21 cellular contexts compared by ENCODE assay signal in the genomic region with DNA sequence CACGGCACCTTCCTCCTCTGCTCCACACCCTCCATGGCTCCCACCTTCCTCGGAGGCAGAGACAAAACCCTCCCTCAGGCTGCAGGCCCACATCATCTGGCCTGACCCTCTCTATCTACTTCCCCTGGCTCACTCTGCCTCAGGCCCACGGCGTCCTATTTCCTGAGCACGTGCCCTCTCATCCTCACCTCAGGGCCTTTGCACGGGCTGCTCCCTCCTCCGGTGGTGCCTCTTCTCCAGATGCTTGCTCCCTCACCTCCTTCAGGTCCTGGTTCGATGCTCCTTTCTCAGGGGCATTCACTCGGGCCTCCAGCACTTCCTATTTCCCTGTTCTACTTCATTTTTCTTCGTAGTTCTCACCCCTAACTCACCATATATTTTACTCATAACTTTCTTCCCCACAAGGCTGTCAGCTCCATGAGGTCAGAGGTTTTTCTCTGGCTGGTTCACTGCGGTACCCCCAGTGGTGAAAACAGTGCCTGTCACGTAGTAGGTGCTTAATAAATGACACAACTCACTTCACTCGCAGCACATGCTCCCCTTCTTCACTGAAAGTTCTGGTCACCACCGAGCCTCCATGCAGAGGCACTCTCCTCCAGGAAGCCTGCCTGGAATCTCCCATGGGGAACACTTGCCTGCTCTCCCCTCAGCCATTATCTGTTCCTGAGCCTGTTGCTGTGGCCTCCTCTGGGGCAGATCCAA.
DNase-seq lines count a peak whose midpoint lies in the region; ATAC-seq, FAIRE-seq and TF ChIP-seq lines count a peak whose summit lies in the region.
"Had no signal": no experiment of that assay in that cellular context is flagged by ENCODE, and none has a peak within 500 bp of the region (broad histone marks: within the 10 kb centered on the region; RNA-seq: fewer than 3 reads in every experiment).

No MANE protein-coding gene starts in this region.

- H2BK120ac ChIP-seq in H1 (replicated peaks; ENCODE audit: low read depth, low read length), result no peak overlapping the region
- peak overlapping the region; percentile 6 for H2BK120ac ChIP-seq in neuronal stem cell (ENCODE audit: low read depth, low read length)
- no peak overlapping the region for H2BK120ac ChIP-seq in mesendoderm (ENCODE audit: low read depth, low read length)

- intact Hi-C loops in dorsolateral prefrontal cortex (cut with DNase I) (no loop called here), Calu3 (cut with micrococcal nuclease; ENCODE audit: unreplicated experiment) (no loop called here)

- H2BK12ac ChIP-seq in H1 (ENCODE audit: low read depth, low read length), result no peak overlapping the region
- H2BK12ac ChIP-seq in neuronal stem cell (ENCODE audit: low read length), result no peak overlapping the region

- H3K79me2 ChIP-seq in H1 (ENCODE audit: control insufficient read depth in 1 of 2, insufficient read depth in 2 of 2, low read length in 2 of 2) (no peaks in the 10 kb centered on the region), mesendoderm (ENCODE audit: control insufficient read depth, insufficient read depth, low read length) (no peaks in the 10 kb centered on the region)

- no peak overlapping the region for H3K4me3 ChIP-seq in H1 (ENCODE audit: extremely low read depth in 1 of 4, insufficient read depth in 2 of 4, low read depth in 3 of 4, low read length in 4 of 4)
- H3K4me3 ChIP-seq in neuronal stem cell (ENCODE audit: low read length in 2 of 2), result no peak overlapping the region
- H3K4me3 ChIP-seq in mesendoderm (ENCODE audit: low read length), result no peak overlapping the region
- H3K4me3 ChIP-seq in dorsolateral prefrontal cortex, result no peak overlapping the region

- CTCF ChIA-PET in HEK293T (lab: Yijun Ruan, JAX), result no interaction called here
- CTCF ChIA-PET in WTC11 (lab: Charles Lee), result no interaction called here
- CTCF ChIA-PET in H1 (lab: Charles Lee; ENCODE audit: partially characterized antibody), result interaction anchor here (0.7 kb wide), 1 partner anchor 11 kb away, joined by 3 read pairs; no protein-coding TSS in a partner anchor
- CTCF ChIA-PET in Calu3 (lab: Charles Lee), result no interaction called here

- 0 out of 2 replicates have a peak, but pooled peaks cover 2% of the 10 kb centered on the region for H3K23me2 ChIP-seq in H1 (ENCODE audit: low read depth, low read length)

- DNase-seq in HEK293T (ENCODE audit: extremely low spot score) (peak; percentile 2), WTC11 (ENCODE audit: low spot score) (no peak), H1 (ENCODE audit: low read depth in 1 of 2, low spot score in 2 of 2) (no peak), neuronal stem cell (ENCODE audit: low spot score) (no peak), NCI-H2107 treated with DMSO at 0.1 percent for 48 hours (lab: John Stamatoyannopoulos, UW; ENCODE audit: unreplicated experiment) (no peak), mesendoderm (no peak), dorsolateral prefrontal cortex (no peak), Calu3 (no peak)
- DNase-seq: BE2C; C1 segment of cervical spinal cord; CD4-positive, CD25-positive, alpha-beta regulatory T cell; CD8-positive, alpha-beta memory T cell; DMS153; DMS79; GDM1; HCEC 1CT; Karpas-422; KBM-7 had no signal

- peaks cover 3% of the 10 kb centered on the region; the same call in 1 of the 2 replicates for H3K36me3 Mint-ChIP-seq in WTC11
- H3K36me3 Mint-ChIP-seq in Calu3 (ENCODE audit: insufficient read depth, unreplicated experiment), result no peaks in the 10 kb centered on the region
- H3K36me3 Mint-ChIP-seq: CD4-positive, CD25-positive, alpha-beta regulatory T cell had no signal

- H4K8ac ChIP-seq in H1 (ENCODE audit: extremely low read depth, insufficient read depth, low read length) (no peak overlapping the region), neuronal stem cell (ENCODE audit: low read depth, low read length) (peak overlapping the region; percentile 68), mesendoderm (ENCODE audit: low read depth, low read length) (no peak overlapping the region)

- H4K20me1 ChIP-seq in H1 (replicated peaks in 1 of 2; ENCODE audit: control insufficient read depth in 1 of 2, insufficient read depth in 2 of 2, low read length in 2 of 2), result peaks cover 0 to 2% of the 10 kb centered on the region in 2 experiments

- no peak for ATAC-seq in WTC11

- H3K4me2 ChIP-seq in H1 (ENCODE audit: insufficient read depth in 1 of 2, low read depth in 2 of 2, low read length in 2 of 2) (no peak overlapping the region), neuronal stem cell (ENCODE audit: insufficient read depth, low read length, poor library complexity, severe bottlenecking) (no peak overlapping the region), mesendoderm (ENCODE audit: low read length) (no peak overlapping the region)

- no peak overlapping the region for H4K5ac ChIP-seq in H1 (ENCODE audit: insufficient read length, low read depth, low read length)
- no peak overlapping the region for H4K5ac ChIP-seq in mesendoderm (ENCODE audit: low read length)

- 0 out of 7 replicates have a peak overlapping the region, but pooled peaks of 1 of the 4 experiments have one; percentile 11 for H3K9ac ChIP-seq in H1 (replicated peaks in 1 of 4; ENCODE audit: extremely low read depth in 1 of 4, low read depth in 3 of 4, low read length in 3 of 4)
- no peak overlapping the region for H3K9ac ChIP-seq in neuronal stem cell (ENCODE audit: low read depth, low read length, poor library complexity)
- no peak overlapping the region for H3K9ac ChIP-seq in mesendoderm (ENCODE audit: low read length)

- no peak for FAIRE-seq in H1 (lab: Jason Lieb, UNC)
- FAIRE-seq: D721Med, GM19239, H54 had no signal

- H2BK15ac ChIP-seq in H1 (ENCODE audit: low read length), result no peak overlapping the region
- H2BK15ac ChIP-seq in neuronal stem cell (ENCODE audit: low read length), result no peak overlapping the region
- no peak overlapping the region for H2BK15ac ChIP-seq in mesendoderm (replicated peaks; ENCODE audit: low read depth)

- peaks cover 4% of the 10 kb centered on the region for H3K9me3 Mint-ChIP-seq in WTC11
- H3K9me3 Mint-ChIP-seq in Calu3 (ENCODE audit: low read depth, unreplicated experiment), result no peaks in the 10 kb centered on the region

- H3K36me3 ChIP-seq in H1 (ENCODE audit: control insufficient read depth in 2 of 4, insufficient read depth in 4 of 4, low read length in 3 of 4), result no peaks in the 10 kb centered on the region
- no peaks in the 10 kb centered on the region for H3K36me3 ChIP-seq in neuronal stem cell (replicated peaks in 1 of 2; ENCODE audit: control insufficient read depth in 2 of 2, insufficient read depth in 2 of 2, low read length in 2 of 2)
- no peaks in the 10 kb centered on the region for H3K36me3 ChIP-seq in mesendoderm (ENCODE audit: control insufficient read depth, insufficient read depth, low read length)
- H3K36me3 ChIP-seq: BE2C had no signal

- H3K27ac Mint-ChIP-seq in WTC11, result no peak overlapping the region
- H3K27ac Mint-ChIP-seq in Calu3 (ENCODE audit: unreplicated experiment), result no peak overlapping the region
- H3K27ac Mint-ChIP-seq: CD8-positive, alpha-beta memory T cell had no signal

- TF ChIP-seq POLR2A in H1 (IDR thresholded peaks at IDR 0.05; ENCODE audit: control extremely low read depth in 1 of 2, low read depth in 2 of 2, low read length in 2 of 2), result no peak

- H3K27ac ChIP-seq in H1 (ENCODE audit: low read depth, low read length), result no peak overlapping the region
- H3K27ac ChIP-seq in neuronal stem cell (replicated peaks; ENCODE audit: low read length), result no peak overlapping the region
- no peak overlapping the region for H3K27ac ChIP-seq in mesendoderm (ENCODE audit: low read depth, low read length)
- H3K27ac ChIP-seq in dorsolateral prefrontal cortex, result no peak overlapping the region

- H2BK20ac ChIP-seq in H1 (ENCODE audit: low read length), result no peak overlapping the region

- no peaks in the 10 kb centered on the region; the same call in 1 of the 2 replicates for H3K27me3 Mint-ChIP-seq in WTC11 (ENCODE audit: low read depth)
- peaks cover 36% of the 10 kb centered on the region for H3K27me3 Mint-ChIP-seq in Calu3 (ENCODE audit: unreplicated experiment)

- TF ChIP-seq CTCF in WTC11 (IDR thresholded peaks at IDR 0.05), result no peak
- no peak for TF ChIP-seq CTCF in H1 (IDR thresholded peaks at IDR 0.05; ENCODE audit: control extremely low read depth in 1 of 3, insufficient read depth in 1 of 3, low read depth in 1 of 3, low read length in 3 of 3)
- no peak for TF ChIP-seq CTCF in dorsolateral prefrontal cortex (IDR thresholded peaks at IDR 0.05 in 54 of 56, conservative IDR thresholded peaks at IDR 0.05 in 2 of 56; ENCODE audit: low read depth in 1 of 56, partially characterized antibody in 56 of 56)
- TF ChIP-seq CTCF in Calu3 (IDR thresholded peaks at IDR 0.05; ENCODE audit: unreplicated experiment), result no peak

- no peaks in the 10 kb centered on the region for H3K27me3 ChIP-seq in H1 (replicated peaks in 1 of 4; ENCODE audit: control insufficient read depth in 3 of 4, extremely low read depth in 1 of 4, insufficient read depth in 3 of 4, low read length in 3 of 4)
- H3K27me3 ChIP-seq in neuronal stem cell (ENCODE audit: control insufficient read depth in 3 of 3, insufficient read depth in 3 of 3, low read depth in 1 of 3, low read length in 3 of 3), result peaks cover 0 to 13% (median 0%) of the 10 kb centered on the region in 3 experiments
- H3K27me3 ChIP-seq in mesendoderm (ENCODE audit: insufficient read depth, low read length, poor library complexity), result no peaks in the 10 kb centered on the region
- no peaks in the 10 kb centered on the region for H3K27me3 ChIP-seq in dorsolateral prefrontal cortex
- H3K27me3 ChIP-seq: BE2C had no signal

- H4K91ac ChIP-seq in H1 (replicated peaks; ENCODE audit: insufficient read length, low read length), result no peak overlapping the region
- no peak overlapping the region for H4K91ac ChIP-seq in neuronal stem cell (ENCODE audit: low read depth, low read length, poor library complexity)

- 79 to 90% methylated on average over 1 to 14 of the region's 14 CpGs for whole genome bisulfite sequencing in H1 (ENCODE audit: extremely low coverage in 1 of 2, insufficient coverage in 1 of 2, insufficient read length in 1 of 2, insufficient replicate concordance in 2 of 2, low coverage in 1 of 2, low lambda C conversion rate in 2 of 2, missing lambda C conversion rate in 1 of 2), 2 experiments
- WGBS in neuronal stem cell (ENCODE audit: extremely low coverage in 2 of 2, insufficient read length in 2 of 2, insufficient replicate concordance in 1 of 2), 2 donors, result 100% methylated on average over 1 of the region's 14 CpGs; no CpG with 5 or more reads in 1 of the 2 donors
- 100% methylated on average over 1 of the region's 14 CpGs for WGBS in mesendoderm (ENCODE audit: extremely low coverage, insufficient coverage, low lambda C conversion rate)

- POLR2A ChIA-PET in HEK293T (lab: Yijun Ruan, JAX) (no interaction called here), WTC11 (lab: Charles Lee) (no interaction called here), H1 (lab: Charles Lee; ENCODE audit: partially characterized antibody) (no interaction called here)

- no TSS peak for BruUV-seq in Calu3 (replicated peaks; lab: Mats Ljungman, UMichigan)

- H2BK5ac ChIP-seq in H1 (ENCODE audit: low read depth, low read length) (no peak overlapping the region), neuronal stem cell (ENCODE audit: low read length) (no peak overlapping the region), mesendoderm (ENCODE audit: low read length) (no peak overlapping the region)

- H2AK5ac ChIP-seq in H1 (ENCODE audit: low read depth, low read length) (no peak overlapping the region), neuronal stem cell (ENCODE audit: low read depth, low read length) (peak overlapping the region; percentile 33), mesendoderm (ENCODE audit: low read length) (no peak overlapping the region)

- H3K79me1 ChIP-seq in H1 (ENCODE audit: low read depth, low read length) (no peaks in the 10 kb centered on the region), neuronal stem cell (ENCODE audit: low read depth, low read length) (no peaks in the 10 kb centered on the region), mesendoderm (ENCODE audit: low read length) (no peaks in the 10 kb centered on the region)

- no peaks in the 10 kb centered on the region for H3K4me1 ChIP-seq in H1 (replicated peaks in 1 of 4; ENCODE audit: control insufficient read depth in 3 of 4, insufficient read depth in 4 of 4, low read length in 3 of 4)
- H3K4me1 ChIP-seq in neuronal stem cell (ENCODE audit: control insufficient read depth in 2 of 2, insufficient read depth in 1 of 2, low read depth in 1 of 2, low read length in 2 of 2), result no peaks in the 10 kb centered on the region
- no peaks in the 10 kb centered on the region for H3K4me1 ChIP-seq in mesendoderm (ENCODE audit: control insufficient read depth, low read depth, low read length)
- H3K4me1 ChIP-seq: BE2C had no signal

- no peaks in the 10 kb centered on the region for H3K4me1 Mint-ChIP-seq in WTC11
- no peaks in the 10 kb centered on the region for H3K4me1 Mint-ChIP-seq in Calu3 (ENCODE audit: low read depth, unreplicated experiment)
- H3K4me1 Mint-ChIP-seq: CD4-positive, CD25-positive, alpha-beta regulatory T cell; CD8-positive, alpha-beta memory T cell had no signal

- no peak for TF ChIP-seq EP300 in H1 (IDR thresholded peaks at IDR 0.05; ENCODE audit: borderline replicate concordance in 1 of 2, low read depth in 2 of 2, low read length in 2 of 2)

- H3K14ac ChIP-seq in H1 (ENCODE audit: insufficient read length) (no peak overlapping the region), neuronal stem cell (ENCODE audit: low read length) (no peak overlapping the region)

- H2AFZ ChIP-seq in H1 (ENCODE audit: low read length) (no peak overlapping the region), neuronal stem cell (ENCODE audit: low read length) (no peak overlapping the region)

- H3K18ac ChIP-seq in H1 (ENCODE audit: extremely low read depth, low read length) (no peak overlapping the region), neuronal stem cell (ENCODE audit: low read length) (no peak overlapping the region), mesendoderm (ENCODE audit: low read length) (no peak overlapping the region)

- H3K23ac ChIP-seq in H1 (ENCODE audit: insufficient read length) (no peak overlapping the region), neuronal stem cell (ENCODE audit: low read depth, low read length, poor library complexity) (no peak overlapping the region), mesendoderm (ENCODE audit: low read length) (no peak overlapping the region)

- H3K4ac ChIP-seq in H1 (replicated peaks; ENCODE audit: insufficient read length, low read depth, low read length) (no peak overlapping the region), neuronal stem cell (ENCODE audit: low read length) (no peak overlapping the region), mesendoderm (ENCODE audit: low read depth, low read length) (no peak overlapping the region)

- H3K9me3 ChIP-seq in H1 (ENCODE audit: insufficient read depth in 2 of 2, low read depth in 1 of 2, low read length in 1 of 2) (0 out of 4 replicates have a peak, but pooled peaks cover 0 to 4% of the 10 kb centered on the region in 2 experiments), neuronal stem cell (replicated peaks in 1 of 2; ENCODE audit: control insufficient read depth in 2 of 2, insufficient read depth in 1 of 2, low read depth in 1 of 2, low read length in 2 of 2) (no peaks in the 10 kb centered on the region)
- H3K9me3 ChIP-seq: BE2C had no signal

- H3K4me3 Mint-ChIP-seq in WTC11, result no peak overlapping the region
- no peak overlapping the region for H3K4me3 Mint-ChIP-seq in Calu3 (ENCODE audit: low read depth, unreplicated experiment)
- H3K4me3 Mint-ChIP-seq: CD4-positive, CD25-positive, alpha-beta regulatory T cell; CD8-positive, alpha-beta memory T cell had no signal

- H3K56ac ChIP-seq in H1 (replicated peaks; ENCODE audit: insufficient read length, low read depth, low read length) (no peak overlapping the region), mesendoderm (ENCODE audit: low read length) (no peak overlapping the region)

- TF ChIP-seq RAD21 in H1 (IDR thresholded peaks at IDR 0.05 in 1 of 2, conservative IDR thresholded peaks at IDR 0.05 in 1 of 2; ENCODE audit: low read depth in 2 of 2, low read length in 2 of 2), result no peak
